In genomic region chr1:175648927-175649326, GRCh38 we compare ENCODE assay signal across 1 cellular context.
TF ChIP-seq lines count a peak whose summit lies in the region.

No MANE protein-coding gene starts in this region.

TF ChIP-seq in H1, 55 proteins besides CTCF, POLR2A, EP300 and RAD21:
- TF ChIP-seq ZNF274 (IDR thresholded peaks at IDR 0.05; ENCODE audit: borderline replicate concordance, extremely low read depth, low read length) (no peak), JUN (IDR thresholded peaks at IDR 0.05; ENCODE audit: low read depth, low read length) (no peak), CHD7 (IDR thresholded peaks at IDR 0.05; ENCODE audit: insufficient replicate concordance, low read length) (no peak), TEAD4 (IDR thresholded peaks at IDR 0.05; ENCODE audit: low read depth, low read length) (no peak), CREB1 (IDR thresholded peaks at IDR 0.05) (no peak), KDM5A (IDR thresholded peaks at IDR 0.05; ENCODE audit: low read length) (no peak), KDM1A (IDR thresholded peaks at IDR 0.05; ENCODE audit: borderline replicate concordance, low read length) (no peak), JUND (IDR thresholded peaks at IDR 0.05; ENCODE audit: low read length) (no peak), POU5F1 (IDR thresholded peaks at IDR 0.05; ENCODE audit: low read depth, low read length) (no peak), CHD1 (IDR thresholded peaks at IDR 0.05; ENCODE audit: low read depth, low read length) (no peak), GTF2F1 (IDR thresholded peaks at IDR 0.05; ENCODE audit: borderline replicate concordance, low read depth, low read length) (no peak), TCF12 (IDR thresholded peaks at IDR 0.05; ENCODE audit: low read depth, low read length) (no peak)
